In the genomic region with DNA sequence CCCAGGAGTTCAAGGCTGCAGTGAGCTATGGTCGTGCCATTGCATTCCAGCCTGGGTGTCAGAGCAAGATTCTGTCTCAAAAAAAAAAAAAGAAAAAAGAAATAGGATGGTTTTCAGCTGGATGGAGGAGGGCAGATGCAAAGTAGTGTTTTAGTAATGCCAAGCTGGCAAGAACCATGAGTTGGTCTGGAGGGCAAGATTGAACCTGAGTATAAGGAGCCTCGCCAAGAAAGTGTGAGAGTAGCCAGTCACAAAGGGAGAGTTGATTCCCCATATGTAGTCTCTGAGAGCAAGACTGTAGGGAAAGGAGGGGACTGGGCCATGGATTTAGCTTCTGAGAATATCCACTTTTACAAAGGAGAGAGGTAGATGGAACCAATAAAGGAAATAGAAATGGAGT, we compare ENCODE assay signal across 18 cellular contexts. TPM values are rescaled to one million over a fixed set of nuclear protein-coding genes. Genes with fewer than 3 reads are reported as not detected.
DNase-seq lines count a peak whose midpoint lies in the region; ATAC-seq lines count a peak whose summit lies in the region.
"Had no signal": no experiment of that assay in that cellular context is flagged by ENCODE, and none has a peak within 500 bp of the region (broad histone marks: within the 10 kb centered on the region; RNA-seq: fewer than 3 reads in every experiment).

No MANE protein-coding gene starts in this region.

- H3K27me3 Mint-ChIP-seq in activated T-cell treated with anti-CD3 and anti-CD28 coated beads, Interleukin-2, amount 50 U/mL, for 72 hours (ENCODE audit: low read depth), result no peaks in the 10 kb centered on the region
- no peaks in the 10 kb centered on the region for H3K27me3 Mint-ChIP-seq in T-helper 17 cell
- H3K27me3 Mint-ChIP-seq in central memory CD8-positive, alpha-beta T cell, result no peaks in the 10 kb centered on the region
- H3K27me3 Mint-ChIP-seq in stimulated activated naive CD8-positive, alpha-beta T cell treated with anti-CD3 and anti-CD28 coated beads, Interleukin-15, amount 100 ng/mL, for 72 hours, result no peaks in the 10 kb centered on the region

- no peaks in the 10 kb centered on the region for H3K9me3 ChIP-seq in T-helper 17 cell (ENCODE audit: control insufficient read depth, low read length, poor library complexity, severe bottlenecking)
- H3K9me3 ChIP-seq: gastrocnemius medialis, tibial nerve had no signal

- peaks cover 96% of the 10 kb centered on the region for H3K4me1 Mint-ChIP-seq in activated T-cell treated with anti-CD3 and anti-CD28 coated beads, Interleukin-2, amount 50 U/mL, for 72 hours (ENCODE audit: low read depth)
- H3K4me1 Mint-ChIP-seq in T-helper 17 cell, result peaks cover 79% of the 10 kb centered on the region
- peaks cover 94% of the 10 kb centered on the region for H3K4me1 Mint-ChIP-seq in central memory CD8-positive, alpha-beta T cell
- peaks cover 97% of the 10 kb centered on the region for H3K4me1 Mint-ChIP-seq in stimulated activated naive CD8-positive, alpha-beta T cell treated with anti-CD3 and anti-CD28 coated beads, Interleukin-15, amount 100 ng/mL, for 72 hours

- peaks cover 0 to 1% of the 10 kb centered on the region in 2 donors for H3K9me3 Mint-ChIP-seq in activated T-cell treated with anti-CD3 and anti-CD28 coated beads, Interleukin-2, amount 50 U/mL, for 72 hours
- no peaks in the 10 kb centered on the region for H3K9me3 Mint-ChIP-seq in central memory CD8-positive, alpha-beta T cell
- peaks cover 0 to 4% of the 10 kb centered on the region in 2 donors for H3K9me3 Mint-ChIP-seq in stimulated activated naive CD8-positive, alpha-beta T cell treated with anti-CD3 and anti-CD28 coated beads, Interleukin-15, amount 100 ng/mL, for 72 hours
- H3K9me3 Mint-ChIP-seq: brain had no signal

- no peak for ATAC-seq in activated T-cell treated with anti-CD3 and anti-CD28 coated beads, Interleukin-2, amount 50 U/mL, for 72 hours (replicated peaks in 1 of 2)
- ATAC-seq in T-helper 17 cell (no peak), HG02870 (IDR thresholded peaks at IDR 0.05; ENCODE audit: unreplicated experiment) (no peak)
- ATAC-seq in central memory CD8-positive, alpha-beta T cell (replicated peaks; ENCODE audit: extremely low read depth, poor library complexity, severe bottlenecking), result no peak
- no peak for ATAC-seq in stimulated activated naive CD8-positive, alpha-beta T cell treated with anti-CD3 and anti-CD28 coated beads, Interleukin-15, amount 100 ng/mL, for 72 hours
- ATAC-seq: gastrocnemius medialis, left cardiac atrium, SK-N-SH treated with all-trans-retinoic acid at 6 μM for 48 hours had no signal

- peak overlapping the region; percentile 99 for H3K27ac Mint-ChIP-seq in activated T-cell treated with anti-CD3 and anti-CD28 coated beads, Interleukin-2, amount 50 U/mL, for 72 hours
- peak overlapping the region; percentile 98 for H3K27ac Mint-ChIP-seq in T-helper 17 cell
- H3K27ac Mint-ChIP-seq in central memory CD8-positive, alpha-beta T cell (ENCODE audit: low read depth), result peak overlapping the region; percentile 89
- peak overlapping the region; percentile 4 to 89 for H3K27ac Mint-ChIP-seq in stimulated activated naive CD8-positive, alpha-beta T cell treated with anti-CD3 and anti-CD28 coated beads, Interleukin-15, amount 100 ng/mL, for 72 hours
- H3K27ac Mint-ChIP-seq: brain had no signal

- intact Hi-C loops in cardiac septum (cut with DNase I), result no loop called here

- DNase-seq in activated T-cell treated with anti-CD3 and anti-CD28 coated beads, Interleukin-2, amount 50 U/mL, for 72 hours, result no peak
- no peak for DNase-seq in activated T-cell treated with anti-CD3 and anti-CD28 coated beads, Interleukin-2, amount 50 U/mL, for 48 hours
- DNase-seq in T-helper 17 cell, result no peak
- DNase-seq in central memory CD8-positive, alpha-beta T cell (ENCODE audit: low spot score in 2 of 2), result no peak
- DNase-seq in stimulated activated naive CD8-positive, alpha-beta T cell treated with anti-CD3 and anti-CD28 coated beads, Interleukin-15, amount 100 ng/mL, for 72 hours, result no peak
- DNase-seq in cardiac septum (ENCODE audit: low spot score), result no peak
- DNase-seq in DMS79 treated with DMSO at 0.1 percent for 48 hours (lab: John Stamatoyannopoulos, UW), result no peak
- DNase-seq: erythroblast; gastrocnemius medialis; left cardiac atrium; midbrain; NCI-H187; NCI-H446 treated with DMSO at 0.1 percent for 48 hours; NK-92 treated with Interleukin-12 subunit alpha and Interleukin-12 subunit beta, amount 100 ng/mL, for 24 hours had no signal

- peaks cover 26 to 40% of the 10 kb centered on the region in 2 donors for H3K36me3 Mint-ChIP-seq in activated T-cell treated with anti-CD3 and anti-CD28 coated beads, Interleukin-2, amount 50 U/mL, for 72 hours (ENCODE audit: insufficient read depth in 2 of 2)
- peaks cover 7% of the 10 kb centered on the region for H3K36me3 Mint-ChIP-seq in T-helper 17 cell (ENCODE audit: low read depth)
- H3K36me3 Mint-ChIP-seq in central memory CD8-positive, alpha-beta T cell (ENCODE audit: insufficient read depth), result peaks cover 11% of the 10 kb centered on the region
- H3K36me3 Mint-ChIP-seq: brain had no signal

- H3K4me3 Mint-ChIP-seq in activated T-cell treated with anti-CD3 and anti-CD28 coated beads, Interleukin-2, amount 50 U/mL, for 72 hours, result peak overlapping the region; percentile 96 to 99
- H3K4me3 Mint-ChIP-seq in T-helper 17 cell, result peak overlapping the region; percentile 6
- peak overlapping the region; percentile 2 for H3K4me3 Mint-ChIP-seq in central memory CD8-positive, alpha-beta T cell
- H3K4me3 Mint-ChIP-seq in stimulated activated naive CD8-positive, alpha-beta T cell treated with anti-CD3 and anti-CD28 coated beads, Interleukin-15, amount 100 ng/mL, for 72 hours, result peak overlapping the region; percentile 94 to 99
- H3K4me3 Mint-ChIP-seq: brain had no signal

RNA-seq across cellular contexts. Expression of a gene that starts 6.9 kb away (rescaled TPM):
- total RNA-seq in activated T-cell treated with anti-CD3 and anti-CD28 coated beads, Interleukin-2, amount 50 U/mL, for 72 hours, result 100 to 1,000 TPM; 117 to 137 TPM
- 100 to 1,000 TPM; 130 to 140 TPM for total RNA-seq in T-helper 17 cell
- 2.6 TPM for total RNA-seq in cardiac septum

Comparison
In these comparisons a context has a peak if more than half of its experiments do, and no peak if none do; other contexts are left out.
1. H3K27ac Mint-ChIP-seq: peak in every context shown above with its lines; median percentile 99 in activated T-cell treated with anti-CD3 and anti-CD28 coated beads, Interleukin-2, amount 50 U/mL, for 72 hours; 98 in T-helper 17 cell; 89 in central memory CD8-positive, alpha-beta T cell; 46 in stimulated activated naive CD8-positive, alpha-beta T cell treated with anti-CD3 and anti-CD28 coated beads, Interleukin-15, amount 100 ng/mL, for 72 hours.
2. H3K4me3 Mint-ChIP-seq: peak in every context shown above with its lines; median percentile 98 in activated T-cell treated with anti-CD3 and anti-CD28 coated beads, Interleukin-2, amount 50 U/mL, for 72 hours; 96 in stimulated activated naive CD8-positive, alpha-beta T cell treated with anti-CD3 and anti-CD28 coated beads, Interleukin-15, amount 100 ng/mL, for 72 hours; 6 in T-helper 17 cell; 2 in central memory CD8-positive, alpha-beta T cell.
3. RNA of a gene that starts 6.9 kb away (total RNA-seq): 130 to 140 TPM in T-helper 17 cell and 117 to 137 TPM in activated T-cell treated with anti-CD3 and anti-CD28 coated beads, Interleukin-2, amount 50 U/mL, for 72 hours; 2.6 TPM in cardiac septum (single experiment); every median in the first group is over 10 times any median in the second.